17 cellular contexts compared by ENCODE assay signal in genomic region chr13:51134763-51135365, GRCh38. TPM values are rescaled to one million over a fixed set of nuclear protein-coding genes. Genes with fewer than 3 reads are reported as not detected.
DNase-seq lines count a peak whose midpoint lies in the region; ATAC-seq and TF ChIP-seq lines count a peak whose summit lies in the region.
"Had no signal": no experiment of that assay in that cellular context is flagged by ENCODE, and none has a peak within 500 bp of the region (broad histone marks: within the 10 kb centered on the region; RNA-seq: fewer than 3 reads in every experiment).

No MANE protein-coding gene starts in this region.

- H3K4me3 ChIP-seq in liver (ENCODE audit: low read depth in 1 of 3, low read length in 3 of 3) = no peak overlapping the region
- H3K4me3 ChIP-seq: GM23248 had no signal

- H3K27ac Mint-ChIP-seq in WTC11 = no peak overlapping the region
- no peak overlapping the region for H3K27ac Mint-ChIP-seq in stimulated activated effector memory CD8-positive, alpha-beta T cell treated with anti-CD3 and anti-CD28 coated beads, Interleukin-12 subunit alpha, Interleukin-12 subunit beta, amount 100 ng/mL, for 72 hours

- no peak overlapping the region for H3K27ac ChIP-seq in liver (ENCODE audit: low read depth in 1 of 2, low read length in 2 of 2)
- H3K27ac ChIP-seq: 22Rv1, GM23248 had no signal

- peak; percentile 5 for DNase-seq in NCI-H510A treated with DMSO at 0.1 percent for 48 hours (lab: John Stamatoyannopoulos, UW)
- DNase-seq in NCI-H510A (lab: John Stamatoyannopoulos, UW) = no peak
- DNase-seq in WTC11 (ENCODE audit: low spot score) = no peak
- DNase-seq in stimulated activated effector memory CD8-positive, alpha-beta T cell treated with anti-CD3 and anti-CD28 coated beads, Interleukin-12 subunit alpha, Interleukin-12 subunit beta, amount 100 ng/mL, for 72 hours (ENCODE audit: low spot score in 2 of 2) = no peak
- DNase-seq in stimulated activated CD8-positive, alpha-beta memory T cell treated with anti-CD3 and anti-CD28 coated beads, Interleukin-4, amount 100 ng/mL, for 48 hours = no peak
- DNase-seq in EL = no peak
- DNase-seq in sciatic nerve (ENCODE audit: low spot score) = no peak
- DNase-seq: Caco-2; CD8-positive, alpha-beta memory T cell; DND-41; GF-D8; GM23248; H7 had no signal

- H3K36me3 ChIP-seq in liver (ENCODE audit: control insufficient read depth in 4 of 4, insufficient read depth in 3 of 4, low read depth in 1 of 4, low read length in 3 of 4) = no peaks in the 10 kb centered on the region

- no peak for TF ChIP-seq RAD21 in liver (IDR thresholded peaks at IDR 0.05)

- CTCF ChIA-PET in WTC11 (lab: Charles Lee) = interaction anchor here (1.5 to 4.0 kb wide), 2 partner anchors 10 to 14 kb away, joined by 4 to 27 read pairs; no protein-coding TSS in a partner anchor

- H3K9me3 ChIP-seq in liver (ENCODE audit: control insufficient read depth in 4 of 4, low read length in 3 of 4) = no peaks in the 10 kb centered on the region

- peaks cover 57% of the 10 kb centered on the region for H3K9me3 Mint-ChIP-seq in WTC11
- H3K9me3 Mint-ChIP-seq in stimulated activated effector memory CD8-positive, alpha-beta T cell treated with anti-CD3 and anti-CD28 coated beads, Interleukin-12 subunit alpha, Interleukin-12 subunit beta, amount 100 ng/mL, for 72 hours = peaks cover 4% of the 10 kb centered on the region

- WGBS in liver = 42% methylated on average over 8 of the region's 8 CpGs

- H3K36me3 Mint-ChIP-seq in WTC11 = peaks cover 54% of the 10 kb centered on the region
- no peaks in the 10 kb centered on the region for H3K36me3 Mint-ChIP-seq in stimulated activated effector memory CD8-positive, alpha-beta T cell treated with anti-CD3 and anti-CD28 coated beads, Interleukin-12 subunit alpha, Interleukin-12 subunit beta, amount 100 ng/mL, for 72 hours
- H3K36me3 Mint-ChIP-seq: CD8-positive, alpha-beta memory T cell had no signal

- POLR2A ChIA-PET in WTC11 (lab: Charles Lee) = interaction anchor here (2.0 kb wide), 1 partner anchor 44 kb away, joined by 4 read pairs; no protein-coding TSS in a partner anchor

- peaks cover 0 to 10% (median 4%) of the 10 kb centered on the region in 4 donors for H3K4me1 ChIP-seq in liver (ENCODE audit: control insufficient read depth in 4 of 4, insufficient read depth in 4 of 4, low read length in 3 of 4)
- H3K4me1 ChIP-seq: Caco-2 had no signal

- H3K27me3 Mint-ChIP-seq in WTC11 (ENCODE audit: low read depth) = no peaks in the 10 kb centered on the region; the same call in none of the 2 replicates

- intact Hi-C loops in sciatic nerve (cut with DNase I) = no loop called here

- H3K4me1 Mint-ChIP-seq in WTC11 = no peaks in the 10 kb centered on the region; the same call in 1 of the 2 replicates
- no peaks in the 10 kb centered on the region for H3K4me1 Mint-ChIP-seq in stimulated activated effector memory CD8-positive, alpha-beta T cell treated with anti-CD3 and anti-CD28 coated beads, Interleukin-12 subunit alpha, Interleukin-12 subunit beta, amount 100 ng/mL, for 72 hours

- H3K4me3 Mint-ChIP-seq in WTC11 = no peak overlapping the region
- no peak overlapping the region for H3K4me3 Mint-ChIP-seq in stimulated activated effector memory CD8-positive, alpha-beta T cell treated with anti-CD3 and anti-CD28 coated beads, Interleukin-12 subunit alpha, Interleukin-12 subunit beta, amount 100 ng/mL, for 72 hours
- H3K4me3 Mint-ChIP-seq: CD8-positive, alpha-beta memory T cell had no signal

- no peaks in the 10 kb centered on the region for H3K27me3 ChIP-seq in liver (ENCODE audit: control insufficient read depth in 4 of 4, insufficient read depth in 4 of 4, low read length in 3 of 4)

- ATAC-seq in WTC11 = peak; percentile 26; the same call in 1 of the 2 replicates
- peak; percentile 16 for ATAC-seq in stimulated activated effector memory CD8-positive, alpha-beta T cell treated with anti-CD3 and anti-CD28 coated beads, Interleukin-12 subunit alpha, Interleukin-12 subunit beta, amount 100 ng/mL, for 72 hours
- ATAC-seq in sciatic nerve = no peak

- H3K9ac ChIP-seq in liver (ENCODE audit: low read depth in 1 of 2, low read length in 2 of 2) = no peak overlapping the region
- H3K9ac ChIP-seq: GM23248 had no signal

- TF ChIP-seq CTCF in WTC11 (IDR thresholded peaks at IDR 0.05) (no peak), liver (IDR thresholded peaks at IDR 0.05; ENCODE audit: low read depth, low read length, missing input control) (no peak)

TF ChIP-seq in WTC11, 78 proteins besides CTCF, POLR2A, EP300 and RAD21 (continues in another document):
- no peak for TF ChIP-seq IRF2 (CRISPR knock-in tag; IDR thresholded peaks at IDR 0.05; ENCODE audit: borderline replicate concordance, low read depth)
- no peak for TF ChIP-seq CREB1 (CRISPR knock-in tag; IDR thresholded peaks at IDR 0.05)
- TF ChIP-seq ZNF232 (CRISPR knock-in tag; IDR thresholded peaks at IDR 0.05) = no peak
- no peak for TF ChIP-seq AR (CRISPR knock-in tag; IDR thresholded peaks at IDR 0.05)

TF ChIP-seq in liver, 16 proteins besides CTCF, POLR2A, EP300 and RAD21:
- TF ChIP-seq RXRA (IDR thresholded peaks at IDR 0.05) (peak; percentile 67 to 82), SP1 (IDR thresholded peaks at IDR 0.05) (peak; percentile 84), REST (IDR thresholded peaks at IDR 0.05) (peak; percentile 37), EGR1 (IDR thresholded peaks at IDR 0.05; ENCODE audit: low read depth in 2 of 2) (no peak), FOXA1 (IDR thresholded peaks at IDR 0.05) (no peak), ATF3 (IDR thresholded peaks at IDR 0.05) (no peak), TAF1 (conservative IDR thresholded peaks at IDR 0.05) (no peak), NR2F2 (IDR thresholded peaks at IDR 0.05) (peak; percentile 43), JUND (IDR thresholded peaks at IDR 0.05) (peak in 1 of 2 donors; percentile 72), ZBTB33 (IDR thresholded peaks at IDR 0.05) (no peak), GABPA (IDR thresholded peaks at IDR 0.05 in 1 of 2, conservative IDR thresholded peaks at IDR 0.05 in 1 of 2) (no peak), MAX (IDR thresholded peaks at IDR 0.05) (peak; percentile 42), HNF4G (IDR thresholded peaks at IDR 0.05) (peak; percentile 84), FOXA2 (IDR thresholded peaks at IDR 0.05) (peak; percentile 26), YY1 (IDR thresholded peaks at IDR 0.05) (peak; percentile 55), HNF4A (conservative IDR thresholded peaks at IDR 0.05) (peak; percentile 93 to 97)

RNA-seq across cellular contexts. Expression of gene C13orf42, which starts 23.8 kb away (rescaled TPM):
- total RNA-seq in WTC11 (2021) (6.3 to 8.2 TPM (median 7.0 TPM) in 3 replicates), liver (under 1 TPM in 1 of 2 donors, not detected in 1; 0.08 TPM), sciatic nerve (not detected)
- polyA plus RNA-seq in liver = not detected
- total RNA-seq: A673; Caco-2; CD8-positive, alpha-beta memory T cell; GM23248 had no signal
- polyA plus RNA-seq: BJ; CD8-positive, alpha-beta memory T cell; GM23248 had no signal
